Comparison of ENCODE assay signal across 13 cellular contexts in the genomic region with DNA sequence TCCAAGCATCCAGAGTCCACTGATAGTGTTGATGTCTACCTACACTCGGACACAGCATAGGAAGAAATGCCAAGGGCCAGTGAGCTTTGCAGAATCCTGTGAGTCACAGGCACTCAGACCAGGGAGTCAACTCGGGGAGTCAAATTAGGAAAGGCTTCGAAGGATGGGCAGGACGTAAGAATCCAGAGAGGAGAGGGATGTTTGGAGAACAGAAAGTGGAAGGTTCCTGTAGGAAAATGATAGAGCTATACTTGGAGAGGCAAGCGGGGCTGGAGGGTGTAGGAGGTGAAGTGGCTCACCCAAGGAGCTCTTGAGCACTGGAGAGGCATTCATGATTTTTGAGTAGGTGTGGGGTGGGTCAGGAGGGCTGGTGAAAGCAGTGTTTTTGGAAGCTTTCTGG. TPM values are rescaled to one million over a fixed set of nuclear protein-coding genes. Genes with fewer than 3 reads are reported as not detected.
DNase-seq lines count a peak whose midpoint lies in the region; ATAC-seq and TF ChIP-seq lines count a peak whose summit lies in the region.
"Had no signal": no experiment of that assay in that cellular context is flagged by ENCODE, and none has a peak within 500 bp of the region (broad histone marks: within the 10 kb centered on the region; RNA-seq: fewer than 3 reads in every experiment).

No MANE protein-coding gene starts in this region.

- TF ChIP-seq POLR2A in Peyer's patch (IDR thresholded peaks at IDR 0.05) (no peak), esophagus muscularis mucosa (IDR thresholded peaks at IDR 0.05; ENCODE audit: low read depth) (no peak), adrenal gland (IDR thresholded peaks at IDR 0.05) (no peak)

- DNase-seq in BJ (ENCODE audit: low read depth) (no peak), Peyer's patch (no peak), esophagus muscularis mucosa (ENCODE audit: extremely low spot score) (no peak), trophoblast cell (no peak), NCI-H748 (lab: John Stamatoyannopoulos, UW; ENCODE audit: unreplicated experiment) (no peak), adrenal gland (no peak)
- DNase-seq: activated CD4-positive, alpha-beta T cell treated with anti-CD3 and anti-CD28 coated beads for 4 hours; COR-L47; MG63 had no signal

- POLR2A ChIA-PET in BJ (lab: Charles Lee): no interaction called here

- H4K12ac ChIP-seq in trophoblast cell (ENCODE audit: low read depth, low read length): no peak overlapping the region

- no peak overlapping the region for H2BK5ac ChIP-seq in trophoblast cell (ENCODE audit: low read depth, low read length, poor library complexity)

- H3K14ac ChIP-seq in trophoblast cell (ENCODE audit: low read length): no peak overlapping the region

- H2BK12ac ChIP-seq in trophoblast cell (ENCODE audit: low read length): no peak overlapping the region

- H3K23ac ChIP-seq in trophoblast cell (ENCODE audit: low read length): no peak overlapping the region

- no peak overlapping the region for H4K91ac ChIP-seq in trophoblast cell (ENCODE audit: low read depth, low read length)

- H3K36me3 ChIP-seq in BJ (ENCODE audit: control insufficient read depth, insufficient read depth, low read length) (peaks cover 38% of the 10 kb centered on the region), Peyer's patch (peaks cover 0 to 24% (median 0%) of the 10 kb centered on the region in 3 donors), esophagus muscularis mucosa (peaks cover 14 to 48% (median 35%) of the 10 kb centered on the region in 4 donors), trophoblast cell (ENCODE audit: control insufficient read depth in 1 of 2, insufficient read depth in 2 of 2, low read length in 2 of 2) (peaks cover 55 to 64% of the 10 kb centered on the region in 2 experiments), adrenal gland (replicated peaks in 1 of 2) (peaks cover 0 to 26% of the 10 kb centered on the region in 2 donors)

- no peak for TF ChIP-seq EP300 in esophagus muscularis mucosa (IDR thresholded peaks at IDR 0.05)

- WGBS in esophagus muscularis mucosa: 15% methylated on average over 5 of the region's 5 CpGs
- no CpG with 5 or more reads among the region's 5 CpGs for WGBS in trophoblast cell (ENCODE audit: extremely low coverage, insufficient coverage, insufficient read length)
- WGBS in adrenal gland, 4 donors: 56 to 69% (median 65%) methylated on average over 5 of the region's 5 CpGs

- H3K4me3 ChIP-seq in BJ (ENCODE audit: low read depth, low read length) (peak overlapping the region; percentile 85), Peyer's patch (peak overlapping the region in 2 of 4 donors; percentile 19 to 77), esophagus muscularis mucosa (peak overlapping the region; percentile 74 to 99 (median 98)), trophoblast cell (ENCODE audit: low read depth, low read length) (no peak overlapping the region), adrenal gland (peak overlapping the region in 1 of 4 donors; percentile 99)
- H3K4me3 ChIP-seq: MG63 had no signal

- peaks cover 31% of the 10 kb centered on the region for H3K79me1 ChIP-seq in trophoblast cell (ENCODE audit: low read length)

- ATAC-seq in HG02588 (IDR thresholded peaks at IDR 0.05; ENCODE audit: unreplicated experiment) (no peak), GM18868 (IDR thresholded peaks at IDR 0.05; ENCODE audit: unreplicated experiment) (no peak)
- ATAC-seq: stimulated activated effector memory CD8-positive, alpha-beta T cell treated with anti-CD3 and anti-CD28 coated beads, Interleukin-12 subunit alpha, Interleukin-12 subunit beta, amount 100 ng/mL, for 72 hours had no signal

- peak overlapping the region; percentile 14 for H3K9ac ChIP-seq in trophoblast cell (ENCODE audit: low read length)

- no peaks in the 10 kb centered on the region for H3K27me3 ChIP-seq in BJ (ENCODE audit: control insufficient read depth, insufficient read depth, low read length)
- no peaks in the 10 kb centered on the region for H3K27me3 ChIP-seq in Peyer's patch
- no peaks in the 10 kb centered on the region for H3K27me3 ChIP-seq in esophagus muscularis mucosa
- H3K27me3 ChIP-seq in trophoblast cell (ENCODE audit: insufficient read depth, low read length): no peaks in the 10 kb centered on the region
- H3K27me3 ChIP-seq in adrenal gland: no peaks in the 10 kb centered on the region
- H3K27me3 ChIP-seq: MG63 had no signal

- H3K4me1 ChIP-seq in Peyer's patch (peaks cover 0 to 58% (median 25%) of the 10 kb centered on the region in 4 donors), esophagus muscularis mucosa (peaks cover 69 to 83% (median 81%) of the 10 kb centered on the region in 4 donors), trophoblast cell (ENCODE audit: control insufficient read depth in 1 of 2, insufficient read depth in 2 of 2, low read length in 2 of 2) (peaks cover 31 to 41% of the 10 kb centered on the region in 2 experiments), adrenal gland (replicated peaks in 1 of 2) (peaks cover 7 to 55% of the 10 kb centered on the region in 2 donors)

- intact Hi-C loops in esophagus muscularis mucosa (cut with DNase I): no loop called here
- intact Hi-C loops in adrenal gland (cut with DNase I): loop anchor here in 1 of 2 donors (5.0 kb wide), 1 partner anchor 33 kb away; no protein-coding TSS in a partner anchor

- no peak overlapping the region for H2BK120ac ChIP-seq in trophoblast cell (ENCODE audit: insufficient read depth, low read length, poor library complexity)

- peak overlapping the region; percentile 68 for H3K4me2 ChIP-seq in trophoblast cell (ENCODE audit: low read length)

- CTCF ChIA-PET in BJ (lab: Yijun Ruan, JAX): interaction anchor here (0.7 to 2.8 kb wide), 10 partner anchors 9 to 144 kb away, joined by 3 to 9 read pairs (median 4); a partner anchor contains a TSS

- TF ChIP-seq CTCF in BJ (IDR thresholded peaks at IDR 0.05; ENCODE audit: insufficient read depth, low read depth, low read length) (no peak), Peyer's patch (IDR thresholded peaks at IDR 0.05) (no peak), esophagus muscularis mucosa (IDR thresholded peaks at IDR 0.05) (no peak), adrenal gland (IDR thresholded peaks at IDR 0.05) (no peak)

- no peak overlapping the region for H2AK5ac ChIP-seq in trophoblast cell (ENCODE audit: low read length)

- peak overlapping the region; percentile 7 to 99 (median 96) for H3K27ac ChIP-seq in Peyer's patch
- H3K27ac ChIP-seq in esophagus muscularis mucosa (replicated peaks in 1 of 4): peak overlapping the region; percentile 100
- no peak overlapping the region for H3K27ac ChIP-seq in trophoblast cell (ENCODE audit: low read depth, low read length)
- H3K27ac ChIP-seq in adrenal gland: peak overlapping the region in 2 of 5 donors; percentile 26 to 61

- no peak overlapping the region for H4K8ac ChIP-seq in trophoblast cell (ENCODE audit: low read depth, low read length)

- H2AFZ ChIP-seq in trophoblast cell (ENCODE audit: insufficient read depth, low read length, poor library complexity): no peak overlapping the region

- peak overlapping the region; percentile 59 for H3K4ac ChIP-seq in trophoblast cell (ENCODE audit: low read depth, low read length)

- H3K9me3 ChIP-seq in Peyer's patch (no peaks in the 10 kb centered on the region), esophagus muscularis mucosa (no peaks in the 10 kb centered on the region), trophoblast cell (ENCODE audit: insufficient read depth, low read depth, low read length) (peaks cover 3% of the 10 kb centered on the region), adrenal gland (replicated peaks in 1 of 3) (no peaks in the 10 kb centered on the region)
- H3K9me3 ChIP-seq: MG63 had no signal

- no peak overlapping the region for H3K18ac ChIP-seq in trophoblast cell (ENCODE audit: low read length)

- H3K79me2 ChIP-seq in trophoblast cell (ENCODE audit: control insufficient read depth, insufficient read depth, low read length, poor library complexity): peaks cover 44% of the 10 kb centered on the region

RNA-seq across cellular contexts. Expression of a gene that starts 3.0 kb away (rescaled TPM):
- polyA plus RNA-seq in BJ (2011; rRNA removed) (44.8 and 69.9 TPM in 2 replicates), adrenal gland (100 to 1,000 TPM in 2 of 3 donors, 10 to 100 TPM in 1; 34.8 to 152 (median 117) TPM)
- 115 and 240 TPM in 2 replicates for polyA minus RNA-seq in BJ (2011; rRNA and poly(A)+ RNA removed)
- total RNA-seq in Peyer's patch (10 to 100 TPM; 47.0 to 88.0 (median 55.9) TPM), esophagus muscularis mucosa (100 to 1,000 TPM; 186 to 469 (median 245) TPM), adrenal gland (100 to 1,000 TPM in 2 of 8 donors, 10 to 100 TPM in 6; 55.9 to 112 (median 77.1) TPM)
- polyA plus RNA-seq in trophoblast cell (2013): 275 TPM in 2 replicates

RNA-seq across cellular contexts. Expression of a gene that starts 21.6 kb away (rescaled TPM):
- polyA plus RNA-seq in BJ (2011; rRNA removed) (2.0 and 2.9 TPM in 2 replicates), adrenal gland (under 1 TPM; 0.20 to 0.40 (median 0.29) TPM)
- polyA minus RNA-seq in BJ (2011; rRNA and poly(A)+ RNA removed): 3.6 and 4.5 TPM in 2 replicates
- total RNA-seq in Peyer's patch (under 1 TPM in 3 of 4 donors, not detected in 1; 0.66 to 0.83 (median 0.80) TPM), esophagus muscularis mucosa (1 to 10 TPM in 3 of 4 donors, under 1 TPM in 1; 0.42 to 2.0 (median 1.3) TPM), adrenal gland (1 to 10 TPM in 1 of 8 donors, under 1 TPM in 7; 0.10 to 1.2 (median 0.45) TPM)
- 0.22 and 0.28 TPM in 2 replicates for polyA plus RNA-seq in trophoblast cell (2013)

RNA-seq across cellular contexts. Expression of a gene that starts 24.5 kb away (rescaled TPM):
- polyA plus RNA-seq in BJ (2011; rRNA removed): 0.05 TPM in 1 of 2 replicates, not detected in the other
- not detected in 2 replicates for polyA minus RNA-seq in BJ (2011; rRNA and poly(A)+ RNA removed)
- total RNA-seq in Peyer's patch: 10 to 100 TPM; 52.5 to 81.3 (median 63.9) TPM
- under 1 TPM in 2 of 4 donors, not detected in 2; 0.17 to 0.23 TPM for total RNA-seq in esophagus muscularis mucosa
- 26.1 and 27.4 TPM in 2 replicates for polyA plus RNA-seq in trophoblast cell (2013)
- 1 to 10 TPM in 1 of 8 donors, under 1 TPM in 5, not detected in 2; 0.14 to 1.3 (median 0.51) TPM for total RNA-seq in adrenal gland
- polyA plus RNA-seq in adrenal gland: 1 to 10 TPM in 1 of 3 donors, under 1 TPM in 2; 0.07 to 1.2 (median 0.40) TPM

RNA-seq across cellular contexts. Expression of a gene that starts 59.1 kb away (rescaled TPM):
- not detected in 2 replicates for polyA plus RNA-seq in BJ (2011; rRNA removed)
- polyA minus RNA-seq in BJ (2011; rRNA and poly(A)+ RNA removed): not detected in 2 replicates
- 1 to 10 TPM in 1 of 4 donors, not detected in 3; 1.3 TPM for total RNA-seq in Peyer's patch
- total RNA-seq in esophagus muscularis mucosa: under 1 TPM in 1 of 4 donors, not detected in 3; 0.34 TPM
- polyA plus RNA-seq in trophoblast cell (2013): not detected in 2 replicates
- under 1 TPM in 1 of 8 donors, not detected in 7; 0.42 TPM for total RNA-seq in adrenal gland
- not detected for polyA plus RNA-seq in adrenal gland
- total RNA-seq: pulmonary artery endothelial cell had no signal

Comparison
In these comparisons a context has a peak if more than half of its experiments do, and no peak if none do; other contexts are left out.
1. RNA of a gene that starts 24.5 kb away (total RNA-seq): 52.5 to 81.3 TPM in Peyer's patch; 0.14 to 1.3 TPM in adrenal gland and 0.17 to 0.23 TPM in esophagus muscularis mucosa; every median in the first group is over 10 times any median in the second.